21 cellular contexts compared by ENCODE assay signal in genomic region chr14:81521356-81521755, GRCh38.
"Had no signal": no experiment of that assay in that cellular context is flagged by ENCODE, and none has a peak within 500 bp of the region (broad histone marks: within the 10 kb centered on the region; RNA-seq: fewer than 3 reads in every experiment).

No MANE protein-coding gene starts in this region.

- DNase-seq: activated CD4-positive, alpha-beta T cell treated with anti-CD3 and anti-CD28 coated beads, Interleukin-2, amount 50 U/mL, for 48 hours; activated effector memory CD4-positive, alpha-beta T cell treated with Interleukin-2 at 50 U/mL for 16 hours; activated naive CD4-positive, alpha-beta T cell treated with anti-CD3 and anti-CD28 coated beads, Interleukin-2, amount 10 ng/mL, durations not matched to agents 7 days and 5 days; adrenal gland; colonic mucosa; heart left ventricle; left ventricle myocardium superior; midbrain; natural killer cell; pancreas; psoas muscle; stimulated activated CD4-positive, alpha-beta T cell treated with anti-CD3 and anti-CD28 coated beads, Interleukin-4, amount 100 ng/mL, for 24 hours; T-cell; tibial artery; WERI-Rb-1 had no signal

- H3K9me3 ChIP-seq: adrenal gland, breast epithelium, colonic mucosa, heart left ventricle, pancreas, psoas muscle, right atrium auricular region, tibial artery, vagina had no signal

- H3K27ac ChIP-seq: colonic mucosa, epithelial cell of prostate, psoas muscle, right atrium auricular region, tibial artery, vagina, WERI-Rb-1 had no signal

- H3K4me3 ChIP-seq: adrenal gland, breast epithelium, colonic mucosa, heart left ventricle, pancreas, psoas muscle, right atrium auricular region, tibial artery, vagina had no signal

- H3K27ac Mint-ChIP-seq: activated naive CD4-positive, alpha-beta T cell treated with anti-CD3 and anti-CD28 coated beads, Interleukin-2, amount 10 ng/mL, durations not matched to agents 7 days and 5 days; stimulated activated naive CD8-positive, alpha-beta T cell treated with anti-CD3 and anti-CD28 coated beads, Interleukin-15, Interleukin-2, amounts not matched to agents 100 ng/mL and 50 ng/mL, for 24 hours had no signal

- ATAC-seq: heart left ventricle, left ventricle myocardium superior, natural killer cell, pancreas, psoas muscle, SK-N-SH treated with all-trans-retinoic acid at 6 μM for 48 hours, T-cell had no signal

- H3K4me3 Mint-ChIP-seq: activated naive CD4-positive, alpha-beta T cell treated with anti-CD3 and anti-CD28 coated beads, Interleukin-2, amount 10 ng/mL, durations not matched to agents 7 days and 5 days; natural killer cell; stimulated activated naive CD8-positive, alpha-beta T cell treated with anti-CD3 and anti-CD28 coated beads, Interleukin-15, Interleukin-2, amounts not matched to agents 100 ng/mL and 50 ng/mL, for 24 hours had no signal

- H3K27me3 Mint-ChIP-seq: activated naive CD4-positive, alpha-beta T cell treated with anti-CD3 and anti-CD28 coated beads, Interleukin-2, amount 10 ng/mL, durations not matched to agents 7 days and 5 days; stimulated activated naive CD8-positive, alpha-beta T cell treated with anti-CD3 and anti-CD28 coated beads, Interleukin-15, Interleukin-2, amounts not matched to agents 100 ng/mL and 50 ng/mL, for 24 hours; T-cell had no signal

- H3K9me3 Mint-ChIP-seq: activated naive CD4-positive, alpha-beta T cell treated with anti-CD3 and anti-CD28 coated beads, Interleukin-2, amount 10 ng/mL, durations not matched to agents 7 days and 5 days; natural killer cell; stimulated activated naive CD8-positive, alpha-beta T cell treated with anti-CD3 and anti-CD28 coated beads, Interleukin-15, Interleukin-2, amounts not matched to agents 100 ng/mL and 50 ng/mL, for 24 hours; T-cell had no signal

- H3K27me3 ChIP-seq: adrenal gland, breast epithelium, colonic mucosa, heart left ventricle, pancreas, right atrium auricular region, tibial artery, vagina had no signal
